15 cellular contexts compared by ENCODE assay signal in genomic region chr1:91706140-91706957, GRCh38.
A peak's percentile ranks its signal among the peaks of the same experiment; 100 is the strongest.
DNase-seq lines count a peak whose midpoint lies in the region; ATAC-seq and TF ChIP-seq lines count a peak whose summit lies in the region.
"Had no signal": no experiment of that assay in that cellular context is flagged by ENCODE, and none has a peak within 500 bp of the region (broad histone marks: within the 10 kb centered on the region; RNA-seq: fewer than 3 reads in every experiment).

No MANE protein-coding gene starts in this region.

- no peak for DNase-seq in left ventricle myocardium inferior
- no peak for DNase-seq in left ventricle myocardium superior
- DNase-seq in MV-4-11 (lab: John Stamatoyannopoulos, UW) = peak; percentile 50
- no peak for DNase-seq in central memory CD8-positive, alpha-beta T cell (ENCODE audit: low spot score in 2 of 2)
- no peak for DNase-seq in natural killer cell treated with Interleukin-12 subunit alpha and Interleukin-12 subunit beta and Interleukin-15 and Interleukin-18, amount 100 ng/mL, for 72 hours (ENCODE audit: low spot score)
- no peak for DNase-seq in ovary
- no peak for DNase-seq in superior temporal gyrus (ENCODE audit: extremely low spot score)
- DNase-seq: CD4-positive, alpha-beta T cell; EL; KG1; NCI-H1694 treated with DMSO at 0.1 percent for 48 hours; NK-92 treated with Interleukin-12 subunit alpha and Interleukin-12 subunit beta, amount 100 ng/mL, for 24 hours; SHP77 treated with DMSO at 0.1 percent for 48 hours had no signal

- ATAC-seq in left ventricle myocardium superior (no peak), HG03457 (IDR thresholded peaks at IDR 0.05; ENCODE audit: unreplicated experiment) (no peak)
- no peak for ATAC-seq in central memory CD8-positive, alpha-beta T cell (replicated peaks; ENCODE audit: extremely low read depth, poor library complexity, severe bottlenecking)
- ATAC-seq in natural killer cell treated with Interleukin-12 subunit alpha and Interleukin-12 subunit beta and Interleukin-15 and Interleukin-18, amount 100 ng/mL, for 72 hours = peak; percentile 62 to 74
- ATAC-seq: A549 had no signal

- WGBS in ovary, 3 donors = 77 to 93% (median 90%) methylated on average over 5 of the region's 5 CpGs

- no peaks in the 10 kb centered on the region for H3K9me3 Mint-ChIP-seq in central memory CD8-positive, alpha-beta T cell
- no peaks in the 10 kb centered on the region for H3K9me3 Mint-ChIP-seq in natural killer cell treated with Interleukin-12 subunit alpha and Interleukin-12 subunit beta and Interleukin-15 and Interleukin-18, amount 100 ng/mL, for 72 hours
- H3K9me3 Mint-ChIP-seq: CD4-positive, alpha-beta T cell had no signal

- H3K4me3 Mint-ChIP-seq in central memory CD8-positive, alpha-beta T cell = no peak overlapping the region
- H3K4me3 Mint-ChIP-seq in natural killer cell treated with Interleukin-12 subunit alpha and Interleukin-12 subunit beta and Interleukin-15 and Interleukin-18, amount 100 ng/mL, for 72 hours = no peak overlapping the region
- H3K4me3 Mint-ChIP-seq: CD4-positive, alpha-beta T cell had no signal

- H3K27me3 ChIP-seq in left ventricle myocardium inferior (ENCODE audit: low read depth) = no peaks in the 10 kb centered on the region
- H3K27me3 ChIP-seq in ovary = no peaks in the 10 kb centered on the region

- H3K4me1 ChIP-seq in left ventricle myocardium inferior (peaks cover 65% of the 10 kb centered on the region), ovary (ENCODE audit: insufficient read depth) (peaks cover 5% of the 10 kb centered on the region)
- H3K4me1 ChIP-seq: A549 had no signal

- H3K27ac Mint-ChIP-seq in central memory CD8-positive, alpha-beta T cell (ENCODE audit: low read depth) = peak overlapping the region; percentile 85
- peak overlapping the region; percentile 69 to 100 for H3K27ac Mint-ChIP-seq in natural killer cell treated with Interleukin-12 subunit alpha and Interleukin-12 subunit beta and Interleukin-15 and Interleukin-18, amount 100 ng/mL, for 72 hours
- H3K27ac Mint-ChIP-seq: CD4-positive, alpha-beta T cell had no signal

- H3K27me3 Mint-ChIP-seq in central memory CD8-positive, alpha-beta T cell = no peaks in the 10 kb centered on the region
- no peaks in the 10 kb centered on the region for H3K27me3 Mint-ChIP-seq in natural killer cell treated with Interleukin-12 subunit alpha and Interleukin-12 subunit beta and Interleukin-15 and Interleukin-18, amount 100 ng/mL, for 72 hours
- H3K27me3 Mint-ChIP-seq: CD4-positive, alpha-beta T cell had no signal

- TF ChIP-seq POLR2A in ovary (IDR thresholded peaks at IDR 0.05) = no peak

- intact Hi-C loops in left ventricle myocardium inferior (cut with micrococcal nuclease) (no loop called here), left ventricle myocardium superior (cut with micrococcal nuclease) (loop anchor here (10.0 kb wide), 1 partner anchor 122 kb away; no protein-coding TSS in a partner anchor), ovary (cut with DNase I) (no loop called here)

- H3K36me3 ChIP-seq in left ventricle myocardium inferior (peaks cover 39% of the 10 kb centered on the region), ovary (no peaks in the 10 kb centered on the region)

- no peak overlapping the region for H3K4me3 ChIP-seq in left ventricle myocardium inferior
- no peak overlapping the region for H3K4me3 ChIP-seq in ovary
- H3K4me3 ChIP-seq: A549 had no signal

- H3K9me3 ChIP-seq in left ventricle myocardium inferior (replicated peaks) = no peaks in the 10 kb centered on the region
- H3K9me3 ChIP-seq in ovary = no peaks in the 10 kb centered on the region
- H3K9me3 ChIP-seq: A549 had no signal

- TF ChIP-seq EP300 in ovary (IDR thresholded peaks at IDR 0.05) = no peak

- peaks cover 53% of the 10 kb centered on the region for H3K36me3 Mint-ChIP-seq in central memory CD8-positive, alpha-beta T cell (ENCODE audit: insufficient read depth)
- H3K36me3 Mint-ChIP-seq in natural killer cell treated with Interleukin-12 subunit alpha and Interleukin-12 subunit beta and Interleukin-15 and Interleukin-18, amount 100 ng/mL, for 72 hours = peaks cover 46% of the 10 kb centered on the region

- TF ChIP-seq CTCF in left ventricle myocardium inferior (IDR thresholded peaks at IDR 0.05; ENCODE audit: borderline replicate concordance) (no peak), ovary (IDR thresholded peaks at IDR 0.05) (no peak)

- peaks cover 36% of the 10 kb centered on the region for H3K4me1 Mint-ChIP-seq in central memory CD8-positive, alpha-beta T cell
- H3K4me1 Mint-ChIP-seq in natural killer cell treated with Interleukin-12 subunit alpha and Interleukin-12 subunit beta and Interleukin-15 and Interleukin-18, amount 100 ng/mL, for 72 hours (ENCODE audit: low read depth in 2 of 2) = peaks cover 58 to 72% of the 10 kb centered on the region in 2 donors

- H3K27ac ChIP-seq in left ventricle myocardium inferior (replicated peaks) (peak overlapping the region; percentile 83), ovary (no peak overlapping the region)
- H3K27ac ChIP-seq: A549 had no signal

Comparison
In these comparisons a context has a peak if more than half of its experiments do, and no peak if none do; other contexts are left out.
1. ATAC-seq: peak in natural killer cell treated with Interleukin-12 subunit alpha and Interleukin-12 subunit beta and Interleukin-15 and Interleukin-18, amount 100 ng/mL, for 72 hours (2 of 2); none in left ventricle myocardium superior (single experiment), central memory CD8-positive, alpha-beta T cell (single experiment) and HG03457 (single experiment).